Comparison of ENCODE assay signal across 13 cellular contexts in the genomic region with DNA sequence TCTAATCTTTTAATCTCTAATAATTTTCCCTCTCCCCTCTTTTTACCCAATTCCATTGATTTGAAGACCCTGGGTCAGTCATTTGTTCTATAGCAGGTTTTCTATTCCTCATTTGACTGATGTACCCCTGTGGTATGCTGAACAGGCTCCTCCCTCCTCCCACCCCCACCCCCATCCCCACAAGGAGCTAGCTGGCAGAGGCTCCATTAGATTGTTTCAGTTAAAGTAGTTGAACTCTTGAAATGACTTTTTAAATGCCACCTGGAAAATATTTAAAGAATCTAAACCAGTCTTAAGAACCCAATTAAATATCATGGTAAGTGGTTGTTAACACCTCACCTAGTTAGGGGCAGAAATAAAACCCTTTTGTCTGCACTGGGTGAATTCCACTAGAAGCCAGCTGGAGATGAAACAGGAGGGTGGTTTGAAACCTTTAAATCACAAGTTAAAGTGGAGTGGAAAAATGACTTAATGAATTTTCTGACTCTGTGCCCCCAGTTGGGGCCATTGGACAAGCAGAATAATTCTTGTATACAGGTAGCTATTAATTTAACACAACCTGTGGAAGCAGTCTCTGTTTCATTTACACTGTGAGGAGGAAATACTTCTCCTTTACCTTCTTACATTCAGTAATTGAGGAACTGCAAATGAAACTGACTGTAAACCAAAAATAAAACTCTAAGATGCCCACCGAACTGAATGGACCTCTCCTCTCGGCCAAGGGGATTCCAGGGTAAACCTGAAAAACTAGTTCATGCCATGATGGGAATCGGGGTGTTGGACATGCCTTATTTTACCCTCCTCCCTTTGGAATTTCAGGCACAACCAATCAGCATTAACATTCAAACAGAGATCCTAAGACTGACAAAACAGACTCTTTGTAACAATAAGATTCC. TPM values are rescaled to one million over a fixed set of nuclear protein-coding genes. Genes with fewer than 3 reads are reported as not detected.
A peak's percentile ranks its signal among the peaks of the same experiment; 100 is the strongest.
DNase-seq lines count a peak whose midpoint lies in the region; ATAC-seq, FAIRE-seq and TF ChIP-seq lines count a peak whose summit lies in the region.
"Had no signal": no experiment of that assay in that cellular context is flagged by ENCODE, and none has a peak within 500 bp of the region (broad histone marks: within the 10 kb centered on the region; RNA-seq: fewer than 3 reads in every experiment).

No MANE protein-coding gene starts in this region.

- H3K4me2 ChIP-seq in H1 (ENCODE audit: insufficient read depth in 1 of 2, low read depth in 2 of 2, low read length in 2 of 2): peak overlapping the region; percentile 22 to 29; a peak in 2 of 4 replicates
- no peak overlapping the region for H3K4me2 ChIP-seq in osteoblast (ENCODE audit: insufficient read depth, low read length)

- no peak overlapping the region for H2BK12ac ChIP-seq in H1 (ENCODE audit: low read depth, low read length)

- H4K8ac ChIP-seq in H1 (ENCODE audit: extremely low read depth, insufficient read depth, low read length): no peak overlapping the region

- no peak overlapping the region for H2AK5ac ChIP-seq in H1 (ENCODE audit: low read depth, low read length)

- no peak overlapping the region for H3K4ac ChIP-seq in H1 (replicated peaks; ENCODE audit: insufficient read length, low read depth, low read length)

- peak overlapping the region; percentile 47 for H2BK120ac ChIP-seq in H1 (replicated peaks; ENCODE audit: low read depth, low read length)

- H3K14ac ChIP-seq in H1 (ENCODE audit: insufficient read length): no peak overlapping the region

- FAIRE-seq in H1 (lab: Jason Lieb, UNC): peak; percentile 70
- FAIRE-seq: HTR-8/SVneo had no signal

- ATAC-seq in GM19438 (IDR thresholded peaks at IDR 0.05; ENCODE audit: low read depth, unreplicated experiment) (peak; percentile 66), HG03039 (IDR thresholded peaks at IDR 0.05; ENCODE audit: unreplicated experiment) (peak; percentile 56), GM18520 (IDR thresholded peaks at IDR 0.05; ENCODE audit: unreplicated experiment) (no peak)
- ATAC-seq: effector memory CD8-positive, alpha-beta T cell had no signal

- TF ChIP-seq EP300 in H1 (IDR thresholded peaks at IDR 0.05; ENCODE audit: borderline replicate concordance in 1 of 2, low read depth in 2 of 2, low read length in 2 of 2): 0 out of 3 replicates have a peak, but pooled peaks of 1 of the 2 experiments have one; percentile 25

- H4K5ac ChIP-seq in H1 (ENCODE audit: insufficient read length, low read depth, low read length): no peak overlapping the region

- WGBS in H1 (ENCODE audit: extremely low coverage in 1 of 2, insufficient coverage in 1 of 2, insufficient read length in 1 of 2, insufficient replicate concordance in 2 of 2, low coverage in 1 of 2, low lambda C conversion rate in 2 of 2, missing lambda C conversion rate in 1 of 2), 2 experiments: 57% methylated on average over 3 of the region's 3 CpGs; no CpG with 5 or more reads in 1 of the 2 experiments

- peak; percentile 20 for DNase-seq in GM10248 (ENCODE audit: extremely low spot score)
- no peak for DNase-seq in H1 (ENCODE audit: low read depth in 1 of 2, low spot score in 2 of 2)
- DNase-seq in osteoblast (ENCODE audit: insufficient read length, low spot score, missing footprints): no peak
- DNase-seq in SK-N-DZ (ENCODE audit: low spot score): no peak
- no peak for DNase-seq in AG08395 (ENCODE audit: low spot score)
- DNase-seq: effector memory CD8-positive, alpha-beta T cell; EL; NCI-H1694; sigmoid colon had no signal

- H3K36me3 ChIP-seq in H1 (ENCODE audit: control insufficient read depth in 2 of 4, insufficient read depth in 4 of 4, low read length in 3 of 4): no peaks in the 10 kb centered on the region
- no peaks in the 10 kb centered on the region for H3K36me3 ChIP-seq in osteoblast (ENCODE audit: insufficient read depth, low read length)
- H3K36me3 ChIP-seq: sigmoid colon had no signal

- H3K4me3 ChIP-seq in H1 (ENCODE audit: extremely low read depth in 1 of 4, insufficient read depth in 2 of 4, low read depth in 3 of 4, low read length in 4 of 4): peak overlapping the region in 1 of 4 experiments; percentile 35; a peak in 1 of 8 replicates
- H3K4me3 ChIP-seq in osteoblast (ENCODE audit: insufficient read depth, low read length): no peak overlapping the region
- H3K4me3 ChIP-seq: sigmoid colon had no signal

- no peak overlapping the region for H4K91ac ChIP-seq in H1 (replicated peaks; ENCODE audit: insufficient read length, low read length)

- CTCF ChIA-PET in GM10248 (lab: Yijun Ruan, JAX): no interaction called here
- CTCF ChIA-PET in H1 (lab: Charles Lee; ENCODE audit: partially characterized antibody): interaction anchor here (0.9 kb wide), 1 partner anchor 166 kb away, joined by 3 read pairs; no protein-coding TSS in a partner anchor

- no peak for TF ChIP-seq RAD21 in H1 (IDR thresholded peaks at IDR 0.05 in 1 of 2, conservative IDR thresholded peaks at IDR 0.05 in 1 of 2; ENCODE audit: low read depth in 2 of 2, low read length in 2 of 2)

- H3K9me3 ChIP-seq in H1 (ENCODE audit: insufficient read depth in 2 of 2, low read depth in 1 of 2, low read length in 1 of 2): no peaks in the 10 kb centered on the region
- no peaks in the 10 kb centered on the region for H3K9me3 ChIP-seq in osteoblast (ENCODE audit: low read depth, low read length)
- H3K9me3 ChIP-seq: sigmoid colon had no signal

- H3K79me2 ChIP-seq in H1 (ENCODE audit: control insufficient read depth in 1 of 2, insufficient read depth in 2 of 2, low read length in 2 of 2) (no peaks in the 10 kb centered on the region), osteoblast (ENCODE audit: insufficient read depth, low read length) (no peaks in the 10 kb centered on the region)

- TF ChIP-seq CTCF in GM10248 (IDR thresholded peaks at IDR 0.05; ENCODE audit: control extremely low read depth, extremely low read depth, low read depth, missing control alignments) (no peak), H1 (IDR thresholded peaks at IDR 0.05; ENCODE audit: control extremely low read depth in 1 of 3, insufficient read depth in 1 of 3, low read depth in 1 of 3, low read length in 3 of 3) (no peak), osteoblast (IDR thresholded peaks at IDR 0.05; ENCODE audit: extremely low read depth, low read depth, low read length) (no peak)

- H2AFZ ChIP-seq in H1 (ENCODE audit: low read length) (no peak overlapping the region), osteoblast (ENCODE audit: low read length) (no peak overlapping the region)

- no peak for TF ChIP-seq POLR2A in H1 (IDR thresholded peaks at IDR 0.05; ENCODE audit: control extremely low read depth in 1 of 2, low read depth in 2 of 2, low read length in 2 of 2)

- peaks cover 0 to 4% (median 1%) of the 10 kb centered on the region in 4 experiments; a peak in 3 of 7 replicates for H3K4me1 ChIP-seq in H1 (replicated peaks in 1 of 4; ENCODE audit: control insufficient read depth in 3 of 4, insufficient read depth in 4 of 4, low read length in 3 of 4)
- peaks cover 4% of the 10 kb centered on the region for H3K4me1 ChIP-seq in osteoblast (ENCODE audit: insufficient read depth, low read length)
- H3K4me1 ChIP-seq: sigmoid colon had no signal

- H4K20me1 ChIP-seq in H1 (replicated peaks in 1 of 2; ENCODE audit: control insufficient read depth in 1 of 2, insufficient read depth in 2 of 2, low read length in 2 of 2): no peaks in the 10 kb centered on the region
- no peaks in the 10 kb centered on the region for H4K20me1 ChIP-seq in osteoblast (ENCODE audit: insufficient read depth, low read length)

- POLR2A ChIA-PET in GM10248 (lab: Yijun Ruan, JAX): no interaction called here
- POLR2A ChIA-PET in H1 (lab: Charles Lee; ENCODE audit: partially characterized antibody): interaction anchor here (0.8 to 1.6 kb wide), 3 partner anchors 69 to 101 kb away, joined by 3 read pairs; no protein-coding TSS in a partner anchor

- no peak overlapping the region for H2BK20ac ChIP-seq in H1 (ENCODE audit: low read length)

- H3K23ac ChIP-seq in H1 (ENCODE audit: insufficient read length): no peak overlapping the region

- H3K23me2 ChIP-seq in H1 (ENCODE audit: low read depth, low read length): no peaks in the 10 kb centered on the region; the same call in 1 of the 2 replicates

- no peak overlapping the region for H2BK15ac ChIP-seq in H1 (ENCODE audit: low read length)

- no peaks in the 10 kb centered on the region for H3K79me1 ChIP-seq in H1 (ENCODE audit: low read depth, low read length)

- H3K18ac ChIP-seq in H1 (ENCODE audit: extremely low read depth, low read length): no peak overlapping the region

- no peak overlapping the region; a peak in 1 of 7 replicates for H3K9ac ChIP-seq in H1 (replicated peaks in 1 of 4; ENCODE audit: extremely low read depth in 1 of 4, low read depth in 3 of 4, low read length in 3 of 4)

- H3K27ac ChIP-seq in H1 (ENCODE audit: low read depth, low read length) (no peak overlapping the region), osteoblast (ENCODE audit: low read depth, low read length) (no peak overlapping the region)
- H3K27ac ChIP-seq: sigmoid colon had no signal

- H3K27me3 ChIP-seq in H1 (replicated peaks in 1 of 4; ENCODE audit: control insufficient read depth in 3 of 4, extremely low read depth in 1 of 4, insufficient read depth in 3 of 4, low read length in 3 of 4): no peaks in the 10 kb centered on the region
- H3K27me3 ChIP-seq in osteoblast (ENCODE audit: insufficient read depth, low read length): peaks cover 6% of the 10 kb centered on the region
- H3K27me3 ChIP-seq: sigmoid colon had no signal

- no peak overlapping the region for H3K56ac ChIP-seq in H1 (replicated peaks; ENCODE audit: insufficient read length, low read depth, low read length)

- H2BK5ac ChIP-seq in H1 (ENCODE audit: low read depth, low read length): no peak overlapping the region

RNA-seq across cellular contexts. Expression of gene PRR5L, which starts 30.7 kb away (rescaled TPM):
- total RNA-seq in H1 (2021; fragmentation: NEBNext Ultra II Directional; extraction: Animal tissue kit (Norgen Biotek cat#: 25700)): 7.4 and 10.1 TPM in 2 replicates
- polyA plus RNA-seq in H1 (2011; rRNA removed): 6.6 and 9.2 TPM in 2 replicates
- 6.5 TPM for polyA plus RNA-seq in H1 (2011; cell fraction: cytosol; rRNA removed)
- 16.1 TPM for polyA plus RNA-seq in H1 (2011; cell fraction: nucleus; rRNA removed)
- 5.4 to 10.2 TPM (median 7.7 TPM) in 4 replicates for polyA plus RNA-seq in H1 (2012, experiment 1 of 2)
- polyA plus RNA-seq in H1 (2012, experiment 2 of 2): 7.4 TPM
- 3.1 TPM for polyA plus RNA-seq in H1 (2013, experiment 1 of 2)
- 3.6 TPM for polyA plus RNA-seq in H1 (2013, experiment 2 of 2)
- polyA minus RNA-seq in H1 (2011; rRNA and poly(A)+ RNA removed): 6.5 and 7.2 TPM in 2 replicates
- 7.0 TPM for polyA minus RNA-seq in H1 (2011; cell fraction: cytosol; rRNA and poly(A)+ RNA removed)
- 12.3 TPM for polyA minus RNA-seq in H1 (2011; cell fraction: nucleus; rRNA and poly(A)+ RNA removed)
- 9.8 and 18.6 TPM in 2 replicates for total RNA-seq in osteoblast
- 5.0 and 14.0 TPM in 2 replicates for polyA plus RNA-seq in SK-N-DZ (2014; cell fraction: cytosol; rRNA removed)
- 2.9 and 3.7 TPM in 2 replicates for polyA plus RNA-seq in SK-N-DZ (2014; cell fraction: nucleus; rRNA removed)

RNA-seq across cellular contexts. Expression of gene COMMD9, which starts 37.5 kb away (rescaled TPM):
- total RNA-seq in H1 (2021; fragmentation: NEBNext Ultra II Directional; extraction: Animal tissue kit (Norgen Biotek cat#: 25700)): 43.3 and 49.1 TPM in 2 replicates
- polyA plus RNA-seq in H1 (2011; rRNA removed): 30.3 and 42.5 TPM in 2 replicates
- 43.8 TPM for polyA plus RNA-seq in H1 (2011; cell fraction: cytosol; rRNA removed)
- 37.3 TPM for polyA plus RNA-seq in H1 (2011; cell fraction: nucleus; rRNA removed)
- polyA plus RNA-seq in H1 (2012, experiment 1 of 2): 39.8 to 50.6 TPM (median 48.3 TPM) in 4 replicates
- 29.3 TPM for polyA plus RNA-seq in H1 (2012, experiment 2 of 2)
- 26.9 TPM for polyA plus RNA-seq in H1 (2013, experiment 1 of 2)
- 29.2 TPM for polyA plus RNA-seq in H1 (2013, experiment 2 of 2)
- polyA minus RNA-seq in H1 (2011; rRNA and poly(A)+ RNA removed): 40.6 and 49.0 TPM in 2 replicates
- polyA minus RNA-seq in H1 (2011; cell fraction: cytosol; rRNA and poly(A)+ RNA removed): 19.9 TPM
- 16.3 TPM for polyA minus RNA-seq in H1 (2011; cell fraction: nucleus; rRNA and poly(A)+ RNA removed)
- 39.5 and 52.5 TPM in 2 replicates for total RNA-seq in osteoblast
- polyA plus RNA-seq in SK-N-DZ (2014; cell fraction: cytosol; rRNA removed): 75.9 and 97.0 TPM in 2 replicates
- polyA plus RNA-seq in SK-N-DZ (2014; cell fraction: nucleus; rRNA removed): 56.0 and 62.2 TPM in 2 replicates
